ENCODE assay signal across 1 cellular context in genomic region chr11:80843266-80843974, GRCh38.
TF ChIP-seq lines count a peak whose summit lies in the region.

No MANE protein-coding gene starts in this region.

TF ChIP-seq in WTC11, 78 proteins besides CTCF, POLR2A, EP300 and RAD21 (continued from another document):
- TF ChIP-seq ZNF425 (CRISPR knock-in tag; conservative IDR thresholded peaks at IDR 0.05) (no peak), HMGXB4 (CRISPR knock-in tag; IDR thresholded peaks at IDR 0.05) (no peak), SP1 (CRISPR knock-in tag; conservative IDR thresholded peaks at IDR 0.05) (no peak), ZNF317 (CRISPR knock-in tag; IDR thresholded peaks at IDR 0.05; ENCODE audit: borderline replicate concordance, low read depth) (no peak)
